In the genomic region with DNA sequence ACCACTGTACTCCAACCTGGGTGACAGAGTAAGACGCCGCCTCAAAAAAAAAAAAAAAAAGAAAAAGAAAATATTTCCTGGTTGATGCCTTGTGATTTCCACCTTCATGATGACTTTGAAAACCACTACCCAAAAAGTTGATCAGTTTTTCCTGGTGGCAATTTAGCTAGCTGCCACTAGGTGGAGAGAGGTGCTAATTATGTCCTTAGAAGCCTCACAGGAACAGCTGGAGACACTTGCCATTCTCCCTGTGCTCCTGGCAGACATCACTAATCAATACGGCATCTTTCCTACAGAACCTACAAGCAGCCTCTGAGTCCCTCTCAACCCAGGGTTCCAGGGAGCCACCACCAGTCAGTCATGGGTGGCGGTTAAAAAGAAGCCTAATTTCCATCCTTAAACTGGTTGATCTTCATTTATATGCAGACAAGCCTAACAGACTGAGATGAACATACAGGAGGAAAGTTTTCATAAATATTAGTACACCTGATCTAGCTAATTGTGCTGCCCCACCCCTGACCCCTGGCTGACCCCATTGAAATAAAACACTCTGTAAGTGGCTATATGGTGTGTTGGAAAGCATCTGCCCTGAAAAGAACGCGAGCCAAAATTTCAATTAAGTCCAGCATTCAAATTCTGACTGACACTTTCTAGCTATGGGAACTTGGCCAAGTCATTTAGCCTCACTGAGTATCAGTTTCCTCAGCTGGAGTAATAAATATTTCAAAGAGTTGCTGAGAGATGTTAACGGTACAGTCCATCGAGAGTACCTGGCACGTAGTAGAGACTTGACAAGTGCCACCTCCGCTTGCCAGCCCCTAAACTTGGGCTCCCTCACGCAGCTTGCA, we compare ENCODE assay signal across 8 cellular contexts. TPM values are rescaled to one million over a fixed set of nuclear protein-coding genes. Genes with fewer than 3 reads are reported as not detected.
DNase-seq lines count a peak whose midpoint lies in the region; ATAC-seq and TF ChIP-seq lines count a peak whose summit lies in the region.

No MANE protein-coding gene starts in this region.

- H3K27me3 Mint-ChIP-seq in activated naive CD4-positive, alpha-beta T cell treated with anti-CD3 and anti-CD28 coated beads for 36 hours (ENCODE audit: low read depth), result no peaks in the 10 kb centered on the region

- CTCF ChIA-PET in activated naive CD4-positive, alpha-beta T cell treated with anti-CD3 and anti-CD28 coated beads for 36 hours (lab: Charles Lee), result interaction anchor here (0.5 to 3.8 kb wide), 23 partner anchors 8 to 185 kb away, joined by 3 to 29 read pairs (median 4); a partner anchor contains a TSS

- peak; percentile 54 for TF ChIP-seq CTCF in hepatocyte (IDR thresholded peaks at IDR 0.05; ENCODE audit: poor library complexity)

- H3K4me1 ChIP-seq in NT2/D1 (ENCODE audit: insufficient read depth, insufficient read length) (no peaks in the 10 kb centered on the region), hepatocyte (ENCODE audit: insufficient read depth) (peaks cover 3% of the 10 kb centered on the region)

- no peak overlapping the region for H3K4me3 ChIP-seq in NT2/D1 (ENCODE audit: insufficient read length, low read depth)
- no peak overlapping the region for H3K4me3 ChIP-seq in hepatocyte

- H3K36me3 Mint-ChIP-seq in activated naive CD4-positive, alpha-beta T cell treated with anti-CD3 and anti-CD28 coated beads for 36 hours (ENCODE audit: low read depth), result no peaks in the 10 kb centered on the region

- no peaks in the 10 kb centered on the region for H3K27me3 ChIP-seq in NT2/D1 (ENCODE audit: insufficient read depth, insufficient read length)
- H3K27me3 ChIP-seq in hepatocyte, result peaks cover 3% of the 10 kb centered on the region

- H3K79me2 ChIP-seq in hepatocyte, result no peaks in the 10 kb centered on the region

- no peaks in the 10 kb centered on the region for H3K9me3 Mint-ChIP-seq in activated naive CD4-positive, alpha-beta T cell treated with anti-CD3 and anti-CD28 coated beads for 36 hours

- ATAC-seq in HG03196 (IDR thresholded peaks at IDR 0.05; ENCODE audit: unreplicated experiment), result peak; percentile 53
- no peak for ATAC-seq in HG02798 (IDR thresholded peaks at IDR 0.05; ENCODE audit: poor library complexity, unreplicated experiment)
- ATAC-seq in HG03565 (IDR thresholded peaks at IDR 0.05; ENCODE audit: unreplicated experiment), result no peak

- H3K36me3 ChIP-seq in NT2/D1 (ENCODE audit: insufficient read depth, insufficient read length, low read length), result no peaks in the 10 kb centered on the region
- no peaks in the 10 kb centered on the region for H3K36me3 ChIP-seq in hepatocyte (replicated peaks; ENCODE audit: insufficient read depth, low read depth)

- intact Hi-C loops in activated naive CD4-positive, alpha-beta T cell treated with anti-CD3 and anti-CD28 coated beads for 36 hours (cut with micrococcal nuclease), result loop anchor here (1.0 to 5.0 kb wide), 5 partner anchors 38 to 272 kb away; a partner anchor contains a TSS

- no peak overlapping the region for H2AFZ ChIP-seq in hepatocyte

- WGBS in hepatocyte (ENCODE audit: low lambda C conversion rate, missing lambda C conversion rate), result 85% methylated on average over 11 of the region's 11 CpGs

- H3K9me2 ChIP-seq in hepatocyte (replicated peaks; ENCODE audit: insufficient read depth), result no peaks in the 10 kb centered on the region

- no peaks in the 10 kb centered on the region for H4K20me1 ChIP-seq in hepatocyte (ENCODE audit: insufficient read depth, poor library complexity, severe bottlenecking)

- no peak overlapping the region for H3K4me2 ChIP-seq in hepatocyte

- H3K27ac Mint-ChIP-seq in activated naive CD4-positive, alpha-beta T cell treated with anti-CD3 and anti-CD28 coated beads for 36 hours, result no peak overlapping the region

- H3K4me1 Mint-ChIP-seq in activated naive CD4-positive, alpha-beta T cell treated with anti-CD3 and anti-CD28 coated beads for 36 hours (ENCODE audit: low read depth), result peaks cover 18% of the 10 kb centered on the region

- H3K9ac ChIP-seq in NT2/D1 (ENCODE audit: insufficient read length, low read depth), result no peak overlapping the region

- DNase-seq in DMS114 treated with DMSO at 0.1 percent for 48 hours (lab: John Stamatoyannopoulos, UW; ENCODE audit: unreplicated experiment), result peak; percentile 46
- DNase-seq in NT2/D1 (ENCODE audit: low read depth, low spot score), result peak; percentile 51
- peak; percentile 65 for DNase-seq in activated naive CD4-positive, alpha-beta T cell treated with anti-CD3 and anti-CD28 coated beads for 36 hours
- DNase-seq in hepatocyte (ENCODE audit: low spot score), result peak; percentile 67
- DNase-seq in stimulated activated CD4-positive, alpha-beta T cell treated with anti-CD3 and anti-CD28 coated beads, Interleukin-2, amount 100 ng/mL, for 4 hours (ENCODE audit: low read depth), result peak; percentile 34

- no peak overlapping the region for H3K27ac ChIP-seq in hepatocyte

- H3K9me3 ChIP-seq in NT2/D1 (ENCODE audit: insufficient read depth, low read length) (no peaks in the 10 kb centered on the region), hepatocyte (ENCODE audit: low read depth) (no peaks in the 10 kb centered on the region)

- H3K4me3 Mint-ChIP-seq in activated naive CD4-positive, alpha-beta T cell treated with anti-CD3 and anti-CD28 coated beads for 36 hours, result no peak overlapping the region

RNA-seq across cellular contexts. Expression of a gene that starts 6.2 kb away (rescaled TPM):
- 10 to 100 TPM; 41.6 to 41.7 TPM for total RNA-seq in activated naive CD4-positive, alpha-beta T cell treated with anti-CD3 and anti-CD28 coated beads for 36 hours
- total RNA-seq in hepatocyte, result 25.0 and 34.9 TPM in 2 replicates
- 18.6 and 24.2 TPM in 2 replicates for polyA plus RNA-seq in hepatocyte

RNA-seq across cellular contexts. Expression of a gene that starts 37.8 kb away (rescaled TPM):
- total RNA-seq in activated naive CD4-positive, alpha-beta T cell treated with anti-CD3 and anti-CD28 coated beads for 36 hours, result 10 to 100 TPM; 26.1 to 28.0 TPM
- total RNA-seq in hepatocyte, result 9.0 and 15.0 TPM in 2 replicates
- 5.5 and 6.6 TPM in 2 replicates for polyA plus RNA-seq in hepatocyte
